Comparison of ENCODE assay signal across 1 cellular context in genomic region chr17:59830007-59830630, GRCh38.
TF ChIP-seq lines count a peak whose summit lies in the region.

No MANE protein-coding gene starts in this region.

TF ChIP-seq in K562, 482 proteins besides CTCF, POLR2A, EP300 and RAD21 (continued from another document):
- TF ChIP-seq ZBTB11 (CRISPR knock-in tag; IDR thresholded peaks at IDR 0.05) = peak in 1 of 3 experiments; percentile 54; a peak in 2 of 6 replicates
- no peak for TF ChIP-seq ZNF3 (CRISPR knock-in tag; IDR thresholded peaks at IDR 0.05)
- TF ChIP-seq ZNF134 (CRISPR knock-in tag; conservative IDR thresholded peaks at IDR 0.05) = 0 out of 2 replicates have a peak, but pooled peaks have one; percentile 6
- TF ChIP-seq HES1 (IDR thresholded peaks at IDR 0.05; ENCODE audit: low read depth) = no peak
- peak; percentile 33; the same call in 1 of the 2 replicates for TF ChIP-seq ZNF395 (CRISPR knock-in tag; IDR thresholded peaks at IDR 0.05)
- TF ChIP-seq ZHX1 (conservative IDR thresholded peaks at IDR 0.05; ENCODE audit: low read length) = no peak
- no peak for TF ChIP-seq MED1 (CRISPR knock-in tag; IDR thresholded peaks at IDR 0.05; ENCODE audit: borderline replicate concordance)
- no peak for TF ChIP-seq SMARCA5 (IDR thresholded peaks at IDR 0.05)
- no peak for TF ChIP-seq HDAC3 (IDR thresholded peaks at IDR 0.05; ENCODE audit: borderline replicate concordance, partially characterized antibody)
- no peak for TF ChIP-seq ZNF76 (CRISPR knock-in tag; IDR thresholded peaks at IDR 0.05; ENCODE audit: borderline replicate concordance)
- no peak for TF ChIP-seq SP2 (IDR thresholded peaks at IDR 0.05; ENCODE audit: extremely low read depth, low read depth, low read length, poor library complexity, severe bottlenecking)
- no peak for TF ChIP-seq ZNF583 (CRISPR knock-in tag; IDR thresholded peaks at IDR 0.05)
- no peak for TF ChIP-seq NR3C1 (CRISPR knock-in tag; IDR thresholded peaks at IDR 0.05)
- peak; percentile 85 for TF ChIP-seq DMBX1 (CRISPR knock-in tag; IDR thresholded peaks at IDR 0.05; ENCODE audit: borderline replicate concordance)
- TF ChIP-seq ZNF644 (tag; IDR thresholded peaks at IDR 0.05; ENCODE audit: low read depth) = 0 out of 2 replicates have a peak, but pooled peaks have one; percentile 8
- TF ChIP-seq E2F3 (CRISPR knock-in tag; IDR thresholded peaks at IDR 0.05) = peak; percentile 28; the same call in 1 of the 2 replicates
- 0 out of 2 replicates have a peak, but pooled peaks have one; percentile 7 for TF ChIP-seq ZNF584 (CRISPR knock-in tag; IDR thresholded peaks at IDR 0.05; ENCODE audit: low read depth)
- no peak for TF ChIP-seq NFIX (CRISPR knock-in tag; IDR thresholded peaks at IDR 0.05; ENCODE audit: low read depth)
- TF ChIP-seq ZNF311 (CRISPR knock-in tag; IDR thresholded peaks at IDR 0.05) = no peak
- TF ChIP-seq RBM34 (IDR thresholded peaks at IDR 0.05; ENCODE audit: borderline replicate concordance, insufficient read depth, low read length) = no peak
- TF ChIP-seq ZNF77 (CRISPR knock-in tag; IDR thresholded peaks at IDR 0.05) = no peak
- no peak for TF ChIP-seq GABPB2 (CRISPR knock-in tag; conservative IDR thresholded peaks at IDR 0.05)
- TF ChIP-seq POLR2B (IDR thresholded peaks at IDR 0.05; ENCODE audit: low read depth, partially characterized antibody) = no peak
- no peak for TF ChIP-seq TCF7L2 (IDR thresholded peaks at IDR 0.05; ENCODE audit: low read depth, low read length)
- no peak for TF ChIP-seq HMGXB4 (CRISPR knock-in tag; IDR thresholded peaks at IDR 0.05)
- TF ChIP-seq RBM15 (IDR thresholded peaks at IDR 0.05; ENCODE audit: insufficient read depth, low read length) = no peak
- no peak for TF ChIP-seq AFF1 (IDR thresholded peaks at IDR 0.05; ENCODE audit: low read depth in 1 of 2, partially characterized antibody in 2 of 2)
- no peak for TF ChIP-seq GATAD2A (IDR thresholded peaks at IDR 0.05)
- no peak for TF ChIP-seq CREB3L1 (IDR thresholded peaks at IDR 0.05; ENCODE audit: borderline replicate concordance, low read depth)
- TF ChIP-seq FOXK1 (CRISPR knock-in tag; IDR thresholded peaks at IDR 0.05; ENCODE audit: borderline replicate concordance) = no peak
